Comparison of ENCODE assay signal across 8 cellular contexts in the genomic region with DNA sequence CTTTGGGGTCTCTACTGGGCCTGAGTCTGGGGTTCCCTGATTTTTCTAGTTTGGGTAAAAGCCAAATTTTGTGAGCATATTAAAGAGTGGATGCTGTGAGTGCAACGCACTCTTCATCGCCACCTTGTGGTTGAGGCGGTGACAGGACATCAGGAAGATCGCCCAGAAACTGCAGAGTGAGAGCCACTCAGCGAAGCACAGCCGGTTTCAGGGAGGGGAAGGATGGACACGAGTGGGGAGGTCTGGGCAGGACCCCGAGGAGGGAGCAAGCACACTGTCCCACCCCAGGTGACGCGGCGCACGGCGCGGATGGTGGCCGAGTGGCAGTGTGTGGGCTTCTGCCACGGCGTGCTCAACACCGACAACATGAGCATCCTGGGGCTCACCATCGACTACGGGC. TPM values are rescaled to one million over a fixed set of nuclear protein-coding genes. Genes with fewer than 3 reads are reported as not detected.
DNase-seq lines count a peak whose midpoint lies in the region; ATAC-seq and TF ChIP-seq lines count a peak whose summit lies in the region.

No MANE protein-coding gene starts in this region.

- peak; percentile 72 for DNase-seq in EH (ENCODE audit: low read depth)
- peak; percentile 51 for DNase-seq in UCSD-AML1 (lab: John Stamatoyannopoulos, UW; ENCODE audit: unreplicated experiment)
- DNase-seq in mammary epithelial cell, result peak; percentile 37
- DNase-seq in left kidney (ENCODE audit: low read depth, low spot score), result peak; percentile 77
- DNase-seq in stimulated activated CD4-positive, alpha-beta T cell treated with anti-CD3 and anti-CD28 coated beads, TNF-alpha, amount 100 ng/mL, for 4 hours (ENCODE audit: low read depth in 3 of 3), result peak in 2 of 3 experiments; percentile 37 to 47

- intact Hi-C loops in mammary epithelial cell (cut with micrococcal nuclease), result loop anchor here (1.0 to 5.0 kb wide), 3 partner anchors 61 to 443 kb away; no protein-coding TSS in a partner anchor

- H3K4me2 ChIP-seq in mammary epithelial cell (ENCODE audit: insufficient read depth, low read depth, low read length), result no peak overlapping the region

- H4K20me1 ChIP-seq in mammary epithelial cell (ENCODE audit: insufficient read depth, low read length), result no peaks in the 10 kb centered on the region

- ATAC-seq in HG03521 (IDR thresholded peaks at IDR 0.05; ENCODE audit: unreplicated experiment) (no peak), HG03469 (IDR thresholded peaks at IDR 0.05; ENCODE audit: unreplicated experiment) (no peak)

- H3K79me2 ChIP-seq in mammary epithelial cell (ENCODE audit: insufficient read depth, low read length), result peaks cover 69% of the 10 kb centered on the region

- peak; percentile 70 for TF ChIP-seq RAD21 in Ishikawa (IDR thresholded peaks at IDR 0.05; ENCODE audit: low read depth)

- CTCF ChIA-PET in mammary epithelial cell (lab: Charles Lee; ENCODE audit: low non-redundant PET), result no interaction called here

- dilution Hi-C loops in mammary epithelial cell (cut with HindIII; ENCODE audit: low sequenced_read_pairs), result loop anchor here (10.0 kb wide), 1 partner anchor 215 kb away; no protein-coding TSS in a partner anchor

- in situ Hi-C loops in mammary epithelial cell (cut with MboI; ENCODE audit: low sequenced_read_pairs in 2 of 2), result loop anchor here (5.0 to 25.0 kb wide), 3 partner anchors 55 to 273 kb away; no protein-coding TSS in a partner anchor

- no peak for TF ChIP-seq EP300 in Ishikawa (IDR thresholded peaks at IDR 0.05; ENCODE audit: borderline replicate concordance)

- H2AFZ ChIP-seq in mammary epithelial cell (ENCODE audit: low read depth, low read length), result no peak overlapping the region

- TF ChIP-seq CTCF in mammary epithelial cell (conservative IDR thresholded peaks at IDR 0.05 in 1 of 2, IDR thresholded peaks at IDR 0.05 in 1 of 2; ENCODE audit: extremely low read depth in 1 of 2, insufficient read depth in 1 of 2, low read depth in 1 of 2, low read length in 2 of 2), result peak; percentile 83 to 93

- no peaks in the 10 kb centered on the region for H3K27me3 ChIP-seq in mammary epithelial cell (ENCODE audit: insufficient read depth, low read length)

- no TSS peak for BruUV-seq in mammary epithelial cell (replicated peaks; lab: Mats Ljungman, UMichigan)

- H3K27ac ChIP-seq in mammary epithelial cell (ENCODE audit: insufficient read depth, low read depth, low read length), result no peak overlapping the region

- WGBS in mammary epithelial cell (ENCODE audit: low coverage, missing lambda C conversion rate), result 64% methylated on average over 18 of the region's 20 CpGs

- H3K4me1 ChIP-seq in mammary epithelial cell (ENCODE audit: insufficient read depth, low read length), result no peaks in the 10 kb centered on the region

- no peaks in the 10 kb centered on the region for H3K9me3 ChIP-seq in mammary epithelial cell (replicated peaks; ENCODE audit: insufficient read depth, low read length)

- H3K36me3 ChIP-seq in mammary epithelial cell (ENCODE audit: insufficient read depth, low read length), result peaks cover 14% of the 10 kb centered on the region

- no peak overlapping the region for H3K4me3 ChIP-seq in mammary epithelial cell (replicated peaks in 1 of 3; ENCODE audit: insufficient read depth in 1 of 3, low read depth in 2 of 3, low read length in 3 of 3)

- H3K9ac ChIP-seq in mammary epithelial cell (ENCODE audit: insufficient read depth, low read length), result no peak overlapping the region

TF ChIP-seq in Ishikawa, 13 proteins besides CTCF, POLR2A, EP300 and RAD21:
- no peak for TF ChIP-seq TAF1 (IDR thresholded peaks at IDR 0.05; ENCODE audit: low read depth)
- TF ChIP-seq, protein P1, sequence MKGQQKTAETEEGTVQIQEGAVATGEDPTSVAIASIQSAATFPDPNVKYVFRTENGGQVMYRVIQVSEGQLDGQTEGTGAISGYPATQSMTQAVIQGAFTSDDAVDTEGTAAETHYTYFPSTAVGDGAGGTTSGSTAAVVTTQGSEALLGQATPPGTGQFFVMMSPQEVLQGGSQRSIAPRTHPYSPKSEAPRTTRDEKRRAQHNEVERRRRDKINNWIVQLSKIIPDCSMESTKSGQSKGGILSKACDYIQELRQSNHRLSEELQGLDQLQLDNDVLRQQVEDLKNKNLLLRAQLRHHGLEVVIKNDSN (IDR thresholded peaks at IDR 0.05), result no peak
- 0 out of 2 replicates have a peak, but pooled peaks have one; percentile 20 for TF ChIP-seq NFIC (IDR thresholded peaks at IDR 0.05)
- TF ChIP-seq, protein P2, sequence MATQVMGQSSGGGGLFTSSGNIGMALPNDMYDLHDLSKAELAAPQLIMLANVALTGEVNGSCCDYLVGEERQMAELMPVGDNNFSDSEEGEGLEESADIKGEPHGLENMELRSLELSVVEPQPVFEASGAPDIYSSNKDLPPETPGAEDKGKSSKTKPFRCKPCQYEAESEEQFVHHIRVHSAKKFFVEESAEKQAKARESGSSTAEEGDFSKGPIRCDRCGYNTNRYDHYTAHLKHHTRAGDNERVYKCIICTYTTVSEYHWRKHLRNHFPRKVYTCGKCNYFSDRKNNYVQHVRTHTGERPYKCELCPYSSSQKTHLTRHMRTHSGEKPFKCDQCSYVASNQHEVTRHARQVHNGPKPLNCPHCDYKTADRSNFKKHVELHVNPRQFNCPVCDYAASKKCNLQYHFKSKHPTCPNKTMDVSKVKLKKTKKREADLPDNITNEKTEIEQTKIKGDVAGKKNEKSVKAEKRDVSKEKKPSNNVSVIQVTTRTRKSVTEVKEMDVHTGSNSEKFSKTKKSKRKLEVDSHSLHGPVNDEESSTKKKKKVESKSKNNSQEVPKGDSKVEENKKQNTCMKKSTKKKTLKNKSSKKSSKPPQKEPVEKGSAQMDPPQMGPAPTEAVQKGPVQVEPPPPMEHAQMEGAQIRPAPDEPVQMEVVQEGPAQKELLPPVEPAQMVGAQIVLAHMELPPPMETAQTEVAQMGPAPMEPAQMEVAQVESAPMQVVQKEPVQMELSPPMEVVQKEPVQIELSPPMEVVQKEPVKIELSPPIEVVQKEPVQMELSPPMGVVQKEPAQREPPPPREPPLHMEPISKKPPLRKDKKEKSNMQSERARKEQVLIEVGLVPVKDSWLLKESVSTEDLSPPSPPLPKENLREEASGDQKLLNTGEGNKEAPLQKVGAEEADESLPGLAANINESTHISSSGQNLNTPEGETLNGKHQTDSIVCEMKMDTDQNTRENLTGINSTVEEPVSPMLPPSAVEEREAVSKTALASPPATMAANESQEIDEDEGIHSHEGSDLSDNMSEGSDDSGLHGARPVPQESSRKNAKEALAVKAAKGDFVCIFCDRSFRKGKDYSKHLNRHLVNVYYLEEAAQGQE (IDR thresholded peaks at IDR 0.05; ENCODE audit: low read depth), result no peak
- TF ChIP-seq, protein P3, sequence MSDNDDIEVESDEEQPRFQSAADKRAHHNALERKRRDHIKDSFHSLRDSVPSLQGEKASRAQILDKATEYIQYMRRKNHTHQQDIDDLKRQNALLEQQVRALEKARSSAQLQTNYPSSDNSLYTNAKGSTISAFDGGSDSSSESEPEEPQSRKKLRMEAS (IDR thresholded peaks at IDR 0.05), result no peak
- no peak for TF ChIP-seq ZBTB7A (IDR thresholded peaks at IDR 0.05; ENCODE audit: low read depth)
- no peak for TF ChIP-seq YY1 (IDR thresholded peaks at IDR 0.05; ENCODE audit: low read depth)

RNA-seq across cellular contexts. Expression of a gene that starts 9.1 kb away (rescaled TPM):
- total RNA-seq in mammary epithelial cell, result 10 to 100 TPM; 21.5 to 36.9 TPM
- 39.7 TPM for polyA plus RNA-seq in mammary epithelial cell
- 12.8 TPM for polyA minus RNA-seq in mammary epithelial cell

RNA-seq across cellular contexts. Expression of a gene that starts 24.2 kb away (rescaled TPM):
- 10 to 100 TPM; 25.8 to 63.5 TPM for total RNA-seq in mammary epithelial cell
- 53.4 TPM for polyA plus RNA-seq in mammary epithelial cell
- polyA minus RNA-seq in mammary epithelial cell, result 43.4 TPM

RNA-seq across cellular contexts. Expression of a gene that starts 34.9 kb away (rescaled TPM):
- total RNA-seq in mammary epithelial cell, result 10 to 100 TPM; 33.0 to 34.0 TPM
- 12.3 TPM for polyA plus RNA-seq in mammary epithelial cell
- polyA minus RNA-seq in mammary epithelial cell, result 18.7 TPM

RNA-seq across cellular contexts. Expression of a gene that starts 39.4 kb away (rescaled TPM):
- 1 to 10 TPM in 1 of 2 donors, under 1 TPM in 1; 0.83 to 4.4 TPM for total RNA-seq in mammary epithelial cell
- polyA plus RNA-seq in mammary epithelial cell, result 1.8 TPM
- polyA minus RNA-seq in mammary epithelial cell, result 0.67 TPM

RNA-seq across cellular contexts. Expression of a gene that starts 41.2 kb away (rescaled TPM):
- total RNA-seq in mammary epithelial cell, result 10 to 100 TPM; 10.7 to 23.6 TPM
- polyA plus RNA-seq in mammary epithelial cell, result 8.9 TPM
- polyA minus RNA-seq in mammary epithelial cell, result 2.7 TPM
